Comparison of ENCODE assay signal across 1 cellular context in the genomic region with DNA sequence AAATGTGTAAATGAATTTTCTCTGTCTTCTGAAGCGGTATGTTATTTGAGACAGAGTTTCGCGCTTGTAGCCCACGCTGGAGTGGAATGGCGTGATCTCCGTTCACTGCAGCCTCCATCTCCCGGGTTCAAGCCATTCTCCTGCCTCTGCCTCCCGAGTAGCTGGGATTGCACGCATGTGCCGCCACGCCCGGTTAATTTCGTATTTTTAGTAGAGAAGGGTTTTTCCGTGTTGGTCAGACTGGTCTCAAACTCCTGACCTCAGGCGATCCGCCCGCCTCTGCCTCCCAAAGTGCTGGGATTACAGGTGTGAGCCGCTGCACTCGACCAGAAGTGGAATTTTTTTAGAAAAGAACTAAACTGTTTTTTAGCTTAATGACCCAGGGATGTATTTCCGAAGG.
TF ChIP-seq lines count a peak whose summit lies in the region.

No MANE protein-coding gene starts in this region.

TF ChIP-seq in WTC11, 78 proteins besides CTCF, POLR2A, EP300 and RAD21 (continued from another document):
- TF ChIP-seq FOXJ3 (CRISPR knock-in tag; IDR thresholded peaks at IDR 0.05; ENCODE audit: borderline replicate concordance): no peak
- no peak for TF ChIP-seq ETV6 (CRISPR knock-in tag; IDR thresholded peaks at IDR 0.05)
- TF ChIP-seq ZNF423 (CRISPR knock-in tag; IDR thresholded peaks at IDR 0.05): no peak
- TF ChIP-seq TP53 (CRISPR knock-in tag; IDR thresholded peaks at IDR 0.05): no peak
- TF ChIP-seq, protein P1, sequence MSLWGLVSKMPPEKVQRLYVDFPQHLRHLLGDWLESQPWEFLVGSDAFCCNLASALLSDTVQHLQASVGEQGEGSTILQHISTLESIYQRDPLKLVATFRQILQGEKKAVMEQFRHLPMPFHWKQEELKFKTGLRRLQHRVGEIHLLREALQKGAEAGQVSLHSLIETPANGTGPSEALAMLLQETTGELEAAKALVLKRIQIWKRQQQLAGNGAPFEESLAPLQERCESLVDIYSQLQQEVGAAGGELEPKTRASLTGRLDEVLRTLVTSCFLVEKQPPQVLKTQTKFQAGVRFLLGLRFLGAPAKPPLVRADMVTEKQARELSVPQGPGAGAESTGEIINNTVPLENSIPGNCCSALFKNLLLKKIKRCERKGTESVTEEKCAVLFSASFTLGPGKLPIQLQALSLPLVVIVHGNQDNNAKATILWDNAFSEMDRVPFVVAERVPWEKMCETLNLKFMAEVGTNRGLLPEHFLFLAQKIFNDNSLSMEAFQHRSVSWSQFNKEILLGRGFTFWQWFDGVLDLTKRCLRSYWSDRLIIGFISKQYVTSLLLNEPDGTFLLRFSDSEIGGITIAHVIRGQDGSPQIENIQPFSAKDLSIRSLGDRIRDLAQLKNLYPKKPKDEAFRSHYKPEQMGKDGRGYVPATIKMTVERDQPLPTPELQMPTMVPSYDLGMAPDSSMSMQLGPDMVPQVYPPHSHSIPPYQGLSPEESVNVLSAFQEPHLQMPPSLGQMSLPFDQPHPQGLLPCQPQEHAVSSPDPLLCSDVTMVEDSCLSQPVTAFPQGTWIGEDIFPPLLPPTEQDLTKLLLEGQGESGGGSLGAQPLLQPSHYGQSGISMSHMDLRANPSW (CRISPR knock-in tag; conservative IDR thresholded peaks at IDR 0.05; ENCODE audit: low read depth): no peak
